1 cellular context compared by ENCODE assay signal in the genomic region with DNA sequence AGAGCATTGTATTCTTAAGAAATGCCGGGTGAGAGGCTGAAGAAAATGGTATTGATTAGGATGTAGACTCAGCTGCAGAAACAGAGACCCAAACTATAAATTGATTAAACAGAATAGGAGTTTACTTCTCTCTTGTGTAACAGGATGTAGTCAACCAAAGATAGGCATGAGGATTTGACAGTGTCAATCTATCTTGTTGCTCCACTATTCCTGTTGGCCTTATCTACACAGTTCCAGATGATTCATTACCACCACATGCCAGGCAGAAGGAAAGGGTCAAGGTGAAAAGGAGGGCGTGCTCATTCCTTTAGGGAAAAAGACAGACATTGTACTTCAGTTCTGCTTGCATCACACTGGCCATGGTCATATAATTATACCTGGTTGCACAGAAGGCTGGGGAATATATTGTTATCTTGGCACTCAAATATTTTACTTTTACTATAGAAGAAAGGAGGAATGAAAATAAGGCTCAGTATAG.
TF ChIP-seq lines count a peak whose summit lies in the region.

No MANE protein-coding gene starts in this region.

TF ChIP-seq in K562, 482 proteins besides CTCF, POLR2A, EP300 and RAD21 (continued from another document):
- TF ChIP-seq, protein P1, sequence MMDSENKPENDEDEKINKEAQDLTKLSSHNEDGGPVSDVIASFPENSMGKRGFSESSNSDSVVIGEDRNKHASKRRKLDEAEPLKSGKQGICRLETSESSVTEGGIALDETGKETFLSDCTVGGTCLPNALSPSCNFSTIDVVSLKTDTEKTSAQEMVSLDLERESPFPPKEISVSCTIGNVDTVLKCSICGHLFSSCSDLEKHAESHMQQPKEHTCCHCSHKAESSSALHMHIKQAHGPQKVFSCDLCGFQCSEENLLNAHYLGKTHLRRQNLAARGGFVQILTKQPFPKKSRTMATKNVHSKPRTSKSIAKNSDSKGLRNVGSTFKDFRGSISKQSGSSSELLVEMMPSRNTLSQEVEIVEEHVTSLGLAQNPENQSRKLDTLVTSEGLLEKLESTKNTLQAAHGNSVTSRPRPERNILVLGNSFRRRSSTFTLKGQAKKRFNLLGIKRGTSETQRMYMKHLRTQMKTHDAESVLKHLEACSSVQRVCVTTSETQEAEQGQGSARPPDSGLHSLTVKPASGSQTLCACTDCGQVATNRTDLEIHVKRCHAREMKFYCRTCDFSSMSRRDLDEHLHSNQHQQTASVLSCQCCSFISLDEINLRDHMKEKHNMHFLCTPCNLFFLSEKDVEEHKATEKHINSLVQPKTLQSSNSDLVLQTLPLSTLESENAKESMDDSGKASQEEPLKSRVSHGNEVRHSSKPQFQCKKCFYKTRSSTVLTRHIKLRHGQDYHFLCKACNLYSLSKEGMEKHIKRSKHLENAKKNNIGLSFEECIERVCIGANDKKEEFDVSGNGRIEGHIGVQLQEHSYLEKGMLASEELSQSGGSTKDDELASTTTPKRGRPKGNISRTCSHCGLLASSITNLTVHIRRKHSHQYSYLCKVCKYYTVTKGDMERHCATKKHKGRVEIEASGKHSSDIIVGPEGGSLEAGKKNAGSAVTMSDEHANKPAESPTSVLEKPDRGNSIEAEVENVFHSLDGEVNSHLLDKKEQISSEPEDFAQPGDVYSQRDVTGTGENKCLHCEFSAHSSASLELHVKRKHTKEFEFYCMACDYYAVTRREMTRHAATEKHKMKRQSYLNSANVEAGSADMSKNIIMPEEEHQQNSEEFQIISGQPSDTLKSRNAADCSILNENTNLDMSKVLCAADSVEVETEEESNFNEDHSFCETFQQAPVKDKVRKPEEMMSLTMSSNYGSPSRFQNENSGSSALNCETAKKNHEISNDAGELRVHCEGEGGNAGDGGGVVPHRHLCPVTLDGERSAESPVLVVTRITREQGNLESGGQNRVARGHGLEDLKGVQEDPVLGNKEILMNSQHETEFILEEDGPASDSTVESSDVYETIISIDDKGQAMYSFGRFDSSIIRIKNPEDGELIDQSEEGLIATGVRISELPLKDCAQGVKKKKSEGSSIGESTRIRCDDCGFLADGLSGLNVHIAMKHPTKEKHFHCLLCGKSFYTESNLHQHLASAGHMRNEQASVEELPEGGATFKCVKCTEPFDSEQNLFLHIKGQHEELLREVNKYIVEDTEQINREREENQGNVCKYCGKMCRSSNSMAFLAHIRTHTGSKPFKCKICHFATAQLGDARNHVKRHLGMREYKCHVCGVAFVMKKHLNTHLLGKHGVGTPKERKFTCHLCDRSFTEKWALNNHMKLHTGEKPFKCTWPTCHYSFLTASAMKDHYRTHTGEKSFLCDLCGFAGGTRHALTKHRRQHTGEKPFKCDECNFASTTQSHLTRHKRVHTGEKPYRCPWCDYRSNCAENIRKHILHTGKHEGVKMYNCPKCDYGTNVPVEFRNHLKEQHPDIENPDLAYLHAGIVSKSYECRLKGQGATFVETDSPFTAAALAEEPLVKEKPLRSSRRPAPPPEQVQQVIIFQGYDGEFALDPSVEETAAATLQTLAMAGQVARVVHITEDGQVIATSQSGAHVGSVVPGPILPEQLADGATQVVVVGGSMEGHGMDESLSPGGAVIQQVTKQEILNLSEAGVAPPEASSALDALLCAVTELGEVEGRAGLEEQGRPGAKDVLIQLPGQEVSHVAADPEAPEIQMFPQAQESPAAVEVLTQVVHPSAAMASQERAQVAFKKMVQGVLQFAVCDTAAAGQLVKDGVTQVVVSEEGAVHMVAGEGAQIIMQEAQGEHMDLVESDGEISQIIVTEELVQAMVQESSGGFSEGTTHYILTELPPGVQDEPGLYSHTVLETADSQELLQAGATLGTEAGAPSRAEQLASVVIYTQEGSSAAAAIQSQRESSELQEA (IDR thresholded peaks at IDR 0.05; ENCODE audit: low read depth) = no peak
